ENCODE assay signal across 16 cellular contexts in genomic region chr11:120147950-120148270, GRCh38. TPM values are rescaled to one million over a fixed set of nuclear protein-coding genes. Genes with fewer than 3 reads are reported as not detected.
DNase-seq lines count a peak whose midpoint lies in the region; ATAC-seq and TF ChIP-seq lines count a peak whose summit lies in the region.
"Had no signal": no experiment of that assay in that cellular context is flagged by ENCODE, and none has a peak within 500 bp of the region (broad histone marks: within the 10 kb centered on the region; RNA-seq: fewer than 3 reads in every experiment).

No MANE protein-coding gene starts in this region.

- H3K27me3 ChIP-seq in RWPE2 (ENCODE audit: insufficient read depth, poor library complexity, severe bottlenecking) = no peaks in the 10 kb centered on the region
- peaks cover 0 to 44% (median 0%) of the 10 kb centered on the region in 4 donors for H3K27me3 ChIP-seq in esophagus squamous epithelium
- H3K27me3 ChIP-seq in PC-3 (ENCODE audit: low read length) = peaks cover 19% of the 10 kb centered on the region
- H3K27me3 ChIP-seq: SJSA1 had no signal

- no peak overlapping the region for H3K4me2 ChIP-seq in PC-3 (ENCODE audit: low read length)
- H3K4me2 ChIP-seq: PC-9 had no signal

- no peaks in the 10 kb centered on the region for H4K20me1 ChIP-seq in PC-3 (ENCODE audit: low read length)

- ATAC-seq in RWPE2 (ENCODE audit: low read depth) = peak; percentile 51
- ATAC-seq in PC-3 = no peak
- ATAC-seq in HG02571 (IDR thresholded peaks at IDR 0.05; ENCODE audit: unreplicated experiment) = no peak

- no peaks in the 10 kb centered on the region for H3F3A ChIP-seq in PC-3 (ENCODE audit: low read length, unreplicated experiment)

- TF ChIP-seq CTCF in GM13976 (IDR thresholded peaks at IDR 0.05; ENCODE audit: borderline replicate concordance, control extremely low read depth, extremely low read depth, insufficient read depth, missing control alignments) (peak; percentile 1), RWPE2 (IDR thresholded peaks at IDR 0.05; ENCODE audit: poor library complexity, severe bottlenecking) (no peak), esophagus squamous epithelium (IDR thresholded peaks at IDR 0.05) (no peak), PC-3 (conservative IDR thresholded peaks at IDR 0.05; ENCODE audit: low read depth, low read length) (no peak)

- no peaks in the 10 kb centered on the region for H3K79me2 ChIP-seq in PC-3 (ENCODE audit: low read length)

- H3K27ac ChIP-seq in RWPE2 (ENCODE audit: poor library complexity, severe bottlenecking) = no peak overlapping the region
- peak overlapping the region; percentile 79 to 94 (median 90) for H3K27ac ChIP-seq in esophagus squamous epithelium
- no peak overlapping the region for H3K27ac ChIP-seq in PC-3 (ENCODE audit: low read length)
- H3K27ac ChIP-seq: C4-2B, PC-9, SJSA1 had no signal

- no peaks in the 10 kb centered on the region for H3K4me1 ChIP-seq in RWPE2 (ENCODE audit: insufficient read depth, poor library complexity, severe bottlenecking)
- H3K4me1 ChIP-seq in esophagus squamous epithelium = peaks cover 23 to 82% (median 26%) of the 10 kb centered on the region in 3 donors
- no peaks in the 10 kb centered on the region for H3K4me1 ChIP-seq in PC-3 (ENCODE audit: insufficient read depth, low read length)
- H3K4me1 ChIP-seq: HAP-1, SJSA1 had no signal

- H3K36me3 ChIP-seq in RWPE2 (ENCODE audit: low read depth) (no peaks in the 10 kb centered on the region), esophagus squamous epithelium (no peaks in the 10 kb centered on the region), PC-3 (ENCODE audit: low read depth, low read length) (no peaks in the 10 kb centered on the region)
- H3K36me3 ChIP-seq: HAP-1, SJSA1 had no signal

- DNase-seq in GM13976 (ENCODE audit: low spot score) (no peak), RWPE2 (ENCODE audit: low spot score) (no peak), esophagus squamous epithelium (lab: John Stamatoyannopoulos, UW) (no peak), retina (peak; percentile 1), hippocampal formation (lab: John Stamatoyannopoulos, UW) (no peak), PC-3 (no peak)
- DNase-seq: IMR-90, NCI-H1048, NCI-H146, NCI-H2029 treated with DMSO at 0.1 percent for 48 hours, NCI-H2171, PC-9 had no signal

- intact Hi-C loops in esophagus squamous epithelium (cut with DNase I) (no loop called here), PC-3 (cut with micrococcal nuclease) (no loop called here)

- H3K9ac ChIP-seq in PC-3 (ENCODE audit: low read length) = no peak overlapping the region

- 38% methylated on average over 3 of the region's 5 CpGs; no CpG with 5 or more reads in 1 of the 2 donors for WGBS in esophagus squamous epithelium, 2 donors

- no peak for TF ChIP-seq POLR2A in esophagus squamous epithelium (IDR thresholded peaks at IDR 0.05)

- no peak overlapping the region for H2AFZ ChIP-seq in PC-3 (ENCODE audit: low read length)
- H2AFZ ChIP-seq: PC-9 had no signal

- H3K9me2 ChIP-seq in PC-3 (replicated peaks; ENCODE audit: low read length) = no peaks in the 10 kb centered on the region

- no TSS peak for BruUV-seq in PC-3 (replicated peaks; lab: Mats Ljungman, UMichigan)

- CTCF ChIA-PET in PC-3 (lab: Charles Lee) = no interaction called here

- POLR2A ChIA-PET in PC-3 (lab: Charles Lee; ENCODE audit: unreplicated experiment) = no interaction called here

- H3K4me3 ChIP-seq in RWPE2 (ENCODE audit: severe bottlenecking) = no peak overlapping the region
- peak overlapping the region in 3 of 4 donors; percentile 3 to 16 (median 15) for H3K4me3 ChIP-seq in esophagus squamous epithelium
- H3K4me3 ChIP-seq in PC-3 (ENCODE audit: low read length) = no peak overlapping the region
- H3K4me3 ChIP-seq: HAP-1, PC-9, SJSA1 had no signal

- H3K9me3 ChIP-seq in RWPE2 (ENCODE audit: severe bottlenecking) (no peaks in the 10 kb centered on the region), esophagus squamous epithelium (no peaks in the 10 kb centered on the region), PC-3 (ENCODE audit: low read length) (no peaks in the 10 kb centered on the region)
- H3K9me3 ChIP-seq: HAP-1, SJSA1 had no signal

- in situ Hi-C loops in GM13976 (cut with MboI; ENCODE audit: low sequenced_read_pairs, unreplicated experiment) = no loop called here

RNA-seq across cellular contexts. Expression of gene TRIM29, which starts 10.0 kb away (rescaled TPM):
- 1,000 to 10,000 TPM in 1 of 4 donors, 100 to 1,000 TPM in 3; 691 to 1,472 (median 816) TPM for total RNA-seq in esophagus squamous epithelium
- 31.8 and 38.5 TPM in 2 replicates for total RNA-seq in PC-3 (2014; rRNA removed)
- total RNA-seq: IMR-90, SJSA1 had no signal

Comparison
In these comparisons a context has a peak if more than half of its experiments do, and no peak if none do; other contexts are left out.
1. H3K27ac ChIP-seq: peak in esophagus squamous epithelium (4 of 4); none in RWPE2 (single experiment) and PC-3 (single experiment).
2. H3K4me3 ChIP-seq: peak in esophagus squamous epithelium (3 of 4); none in RWPE2 (single experiment) and PC-3 (single experiment).
3. RNA of gene TRIM29, which starts 10.0 kb away (total RNA-seq): 691 to 1,472 TPM in esophagus squamous epithelium; 31.8 to 38.5 TPM in PC-3; every median in the first group is over 10 times any median in the second.